Comparison of ENCODE assay signal across 1 cellular context in genomic region chr7:158550886-158551452, GRCh38.
TF ChIP-seq lines count a peak whose summit lies in the region.

No MANE protein-coding gene starts in this region.

TF ChIP-seq in SK-N-SH treated with all-trans-retinoic acid at 6 μM for 48 hours, 23 proteins besides CTCF, POLR2A, EP300 and RAD21 (continued from another document):
- TF ChIP-seq, protein P1, sequence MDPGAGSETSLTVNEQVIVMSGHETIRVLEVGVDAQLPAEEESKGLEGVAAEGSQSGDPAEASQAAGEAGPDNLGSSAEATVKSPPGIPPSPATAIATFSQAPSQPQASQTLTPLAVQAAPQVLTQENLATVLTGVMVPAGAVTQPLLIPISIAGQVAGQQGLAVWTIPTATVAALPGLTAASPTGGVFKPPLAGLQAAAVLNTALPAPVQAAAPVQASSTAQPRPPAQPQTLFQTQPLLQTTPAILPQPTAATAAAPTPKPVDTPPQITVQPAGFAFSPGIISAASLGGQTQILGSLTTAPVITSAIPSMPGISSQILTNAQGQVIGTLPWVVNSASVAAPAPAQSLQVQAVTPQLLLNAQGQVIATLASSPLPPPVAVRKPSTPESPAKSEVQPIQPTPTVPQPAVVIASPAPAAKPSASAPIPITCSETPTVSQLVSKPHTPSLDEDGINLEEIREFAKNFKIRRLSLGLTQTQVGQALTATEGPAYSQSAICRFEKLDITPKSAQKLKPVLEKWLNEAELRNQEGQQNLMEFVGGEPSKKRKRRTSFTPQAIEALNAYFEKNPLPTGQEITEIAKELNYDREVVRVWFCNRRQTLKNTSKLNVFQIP (CRISPR knock-in tag; IDR thresholded peaks at IDR 0.05; ENCODE audit: borderline replicate concordance, low read depth): no peak
- TF ChIP-seq TOX (CRISPR knock-in tag; IDR thresholded peaks at IDR 0.05; ENCODE audit: borderline replicate concordance): no peak
- no peak for TF ChIP-seq ISL1 (CRISPR knock-in tag; IDR thresholded peaks at IDR 0.05)
- TF ChIP-seq ARNTL (CRISPR knock-in tag; IDR thresholded peaks at IDR 0.05; ENCODE audit: borderline replicate concordance, low read depth): no peak
- no peak for TF ChIP-seq OSR1 (CRISPR knock-in tag; IDR thresholded peaks at IDR 0.05)
- no peak for TF ChIP-seq BACH2 (CRISPR knock-in tag; IDR thresholded peaks at IDR 0.05; ENCODE audit: borderline replicate concordance)
TF ChIP-seq in SK-N-SH treated with all-trans-retinoic acid at 6 μM for 48 hours: peak in this region for 0.
